1 cellular context compared by ENCODE assay signal in the genomic region with DNA sequence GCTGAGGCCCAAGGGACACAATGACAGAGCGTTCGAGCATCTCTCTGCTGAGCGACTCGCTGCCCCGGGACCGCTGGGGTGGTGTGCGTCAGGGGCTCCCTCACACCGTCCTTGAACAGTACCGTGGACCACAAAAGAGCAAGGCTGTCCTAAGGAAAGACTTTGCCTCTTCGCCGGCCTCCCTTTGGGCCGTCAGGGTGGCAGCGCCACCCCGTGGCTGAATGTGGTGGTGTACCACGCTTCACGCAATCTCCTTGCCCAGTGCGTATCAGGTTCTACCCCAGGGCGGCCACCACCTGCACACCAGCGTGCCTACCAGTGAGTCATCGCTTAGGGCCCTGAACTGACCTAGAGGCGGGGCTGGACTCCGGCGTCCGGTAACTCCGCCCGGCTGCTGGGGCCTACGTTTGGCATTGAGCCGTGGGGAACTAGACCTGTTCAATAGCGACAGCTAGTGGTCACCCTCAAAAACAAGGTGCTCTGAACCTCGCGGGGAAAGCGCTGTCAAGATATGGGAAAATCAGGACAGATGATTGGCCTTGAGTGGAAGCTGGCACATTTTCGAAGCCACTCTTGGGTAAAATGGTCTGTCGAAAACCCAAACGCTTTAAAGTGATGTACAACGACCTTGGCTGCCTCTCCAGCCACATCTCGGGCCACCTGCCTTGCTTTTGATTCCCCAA.
A peak's percentile ranks its signal among the peaks of the same experiment; 100 is the strongest.
TF ChIP-seq lines count a peak whose summit lies in the region.

No MANE protein-coding gene starts in this region.

TF ChIP-seq in HepG2, 621 proteins besides CTCF, POLR2A, EP300 and RAD21 (continued from another document and continues in another):
- TF ChIP-seq, protein P1, sequence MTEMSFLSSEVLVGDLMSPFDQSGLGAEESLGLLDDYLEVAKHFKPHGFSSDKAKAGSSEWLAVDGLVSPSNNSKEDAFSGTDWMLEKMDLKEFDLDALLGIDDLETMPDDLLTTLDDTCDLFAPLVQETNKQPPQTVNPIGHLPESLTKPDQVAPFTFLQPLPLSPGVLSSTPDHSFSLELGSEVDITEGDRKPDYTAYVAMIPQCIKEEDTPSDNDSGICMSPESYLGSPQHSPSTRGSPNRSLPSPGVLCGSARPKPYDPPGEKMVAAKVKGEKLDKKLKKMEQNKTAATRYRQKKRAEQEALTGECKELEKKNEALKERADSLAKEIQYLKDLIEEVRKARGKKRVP (CRISPR knock-in tag; IDR thresholded peaks at IDR 0.05), result 0 out of 4 replicates have a peak, but pooled peaks of 1 of the 2 experiments have one; percentile 69
- TF ChIP-seq ELF4 (CRISPR knock-in tag; IDR thresholded peaks at IDR 0.05; ENCODE audit: borderline replicate concordance) (no peak), ZNF788 (CRISPR knock-in tag; IDR thresholded peaks at IDR 0.05; ENCODE audit: borderline replicate concordance) (no peak), NCOR1 (IDR thresholded peaks at IDR 0.05; ENCODE audit: borderline replicate concordance, low read length) (no peak), POLR2G (IDR thresholded peaks at IDR 0.05; ENCODE audit: low read depth, low read length) (no peak), SCMH1 (CRISPR knock-in tag; IDR thresholded peaks at IDR 0.05; ENCODE audit: borderline replicate concordance) (no peak), ZNF768 (CRISPR knock-in tag; IDR thresholded peaks at IDR 0.05) (peak; percentile 31; the same call in 1 of the 2 replicates), ARID3A (IDR thresholded peaks at IDR 0.05; ENCODE audit: low read depth, low read length) (no peak), ZNF441 (CRISPR knock-in tag; IDR thresholded peaks at IDR 0.05; ENCODE audit: borderline replicate concordance) (peak; percentile 39; the same call in 1 of the 2 replicates), ZNF616 (CRISPR knock-in tag; IDR thresholded peaks at IDR 0.05; ENCODE audit: low read depth) (no peak), GATAD1 (CRISPR knock-in tag; IDR thresholded peaks at IDR 0.05) (peak; percentile 52; the same call in 1 of the 2 replicates), ZFP36L2 (CRISPR knock-in tag; IDR thresholded peaks at IDR 0.05) (no peak), AFF4 (CRISPR knock-in tag; IDR thresholded peaks at IDR 0.05) (no peak), MTF2 (CRISPR knock-in tag; IDR thresholded peaks at IDR 0.05; ENCODE audit: borderline replicate concordance) (0 out of 2 replicates have a peak, but pooled peaks have one; percentile 59), E2F5 (CRISPR knock-in tag; conservative IDR thresholded peaks at IDR 0.05) (no peak), TBX3 (IDR thresholded peaks at IDR 0.05; ENCODE audit: borderline replicate concordance) (no peak), SNAI1 (CRISPR knock-in tag; IDR thresholded peaks at IDR 0.05; ENCODE audit: borderline replicate concordance) (no peak), ZNF691 (CRISPR knock-in tag; IDR thresholded peaks at IDR 0.05; ENCODE audit: borderline replicate concordance, low read depth) (peak; percentile 82; the same call in 1 of the 2 replicates), ZNF614 (CRISPR knock-in tag; IDR thresholded peaks at IDR 0.05; ENCODE audit: borderline replicate concordance) (no peak), ZNF589 (CRISPR knock-in tag; conservative IDR thresholded peaks at IDR 0.05) (no peak), SP140L (CRISPR knock-in tag; IDR thresholded peaks at IDR 0.05; ENCODE audit: borderline replicate concordance) (no peak), ZNF792 (CRISPR knock-in tag; IDR thresholded peaks at IDR 0.05) (peak; percentile 61; the same call in 1 of the 2 replicates), ZNF800 (CRISPR knock-in tag; IDR thresholded peaks at IDR 0.05) (no peak), HMGXB4 (CRISPR knock-in tag; IDR thresholded peaks at IDR 0.05; ENCODE audit: borderline replicate concordance in 1 of 2, low read depth in 1 of 2) (peak; percentile 79 to 93), ZNF337 (CRISPR knock-in tag; IDR thresholded peaks at IDR 0.05; ENCODE audit: borderline replicate concordance, low read depth) (no peak), ZNF382 (CRISPR knock-in tag; IDR thresholded peaks at IDR 0.05; ENCODE audit: borderline replicate concordance) (no peak), ZNF296 (CRISPR knock-in tag; conservative IDR thresholded peaks at IDR 0.05) (no peak), AKAP8 (CRISPR knock-in tag; IDR thresholded peaks at IDR 0.05) (no peak), FOSL1 (CRISPR knock-in tag; IDR thresholded peaks at IDR 0.05; ENCODE audit: borderline replicate concordance) (peak; percentile 87), THRA (CRISPR knock-in tag; IDR thresholded peaks at IDR 0.05; ENCODE audit: borderline replicate concordance) (peak; percentile 71; the same call in 1 of the 2 replicates)
- TF ChIP-seq, protein P2, sequence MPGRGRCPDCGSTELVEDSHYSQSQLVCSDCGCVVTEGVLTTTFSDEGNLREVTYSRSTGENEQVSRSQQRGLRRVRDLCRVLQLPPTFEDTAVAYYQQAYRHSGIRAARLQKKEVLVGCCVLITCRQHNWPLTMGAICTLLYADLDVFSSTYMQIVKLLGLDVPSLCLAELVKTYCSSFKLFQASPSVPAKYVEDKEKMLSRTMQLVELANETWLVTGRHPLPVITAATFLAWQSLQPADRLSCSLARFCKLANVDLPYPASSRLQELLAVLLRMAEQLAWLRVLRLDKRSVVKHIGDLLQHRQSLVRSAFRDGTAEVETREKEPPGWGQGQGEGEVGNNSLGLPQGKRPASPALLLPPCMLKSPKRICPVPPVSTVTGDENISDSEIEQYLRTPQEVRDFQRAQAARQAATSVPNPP (CRISPR knock-in tag; IDR thresholded peaks at IDR 0.05), result no peak
- TF ChIP-seq, protein P3, sequence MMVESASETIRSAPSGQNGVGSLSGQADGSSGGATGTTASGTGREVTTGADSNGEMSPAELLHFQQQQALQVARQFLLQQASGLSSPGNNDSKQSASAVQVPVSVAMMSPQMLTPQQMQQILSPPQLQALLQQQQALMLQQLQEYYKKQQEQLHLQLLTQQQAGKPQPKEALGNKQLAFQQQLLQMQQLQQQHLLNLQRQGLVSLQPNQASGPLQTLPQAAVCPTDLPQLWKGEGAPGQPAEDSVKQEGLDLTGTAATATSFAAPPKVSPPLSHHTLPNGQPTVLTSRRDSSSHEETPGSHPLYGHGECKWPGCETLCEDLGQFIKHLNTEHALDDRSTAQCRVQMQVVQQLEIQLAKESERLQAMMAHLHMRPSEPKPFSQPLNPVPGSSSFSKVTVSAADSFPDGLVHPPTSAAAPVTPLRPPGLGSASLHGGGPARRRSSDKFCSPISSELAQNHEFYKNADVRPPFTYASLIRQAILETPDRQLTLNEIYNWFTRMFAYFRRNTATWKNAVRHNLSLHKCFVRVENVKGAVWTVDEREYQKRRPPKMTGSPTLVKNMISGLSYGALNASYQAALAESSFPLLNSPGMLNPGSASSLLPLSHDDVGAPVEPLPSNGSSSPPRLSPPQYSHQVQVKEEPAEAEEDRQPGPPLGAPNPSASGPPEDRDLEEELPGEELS (CRISPR knock-in tag; IDR thresholded peaks at IDR 0.05), result peak; percentile 52; the same call in 1 of the 2 replicates
- TF ChIP-seq, protein P4, sequence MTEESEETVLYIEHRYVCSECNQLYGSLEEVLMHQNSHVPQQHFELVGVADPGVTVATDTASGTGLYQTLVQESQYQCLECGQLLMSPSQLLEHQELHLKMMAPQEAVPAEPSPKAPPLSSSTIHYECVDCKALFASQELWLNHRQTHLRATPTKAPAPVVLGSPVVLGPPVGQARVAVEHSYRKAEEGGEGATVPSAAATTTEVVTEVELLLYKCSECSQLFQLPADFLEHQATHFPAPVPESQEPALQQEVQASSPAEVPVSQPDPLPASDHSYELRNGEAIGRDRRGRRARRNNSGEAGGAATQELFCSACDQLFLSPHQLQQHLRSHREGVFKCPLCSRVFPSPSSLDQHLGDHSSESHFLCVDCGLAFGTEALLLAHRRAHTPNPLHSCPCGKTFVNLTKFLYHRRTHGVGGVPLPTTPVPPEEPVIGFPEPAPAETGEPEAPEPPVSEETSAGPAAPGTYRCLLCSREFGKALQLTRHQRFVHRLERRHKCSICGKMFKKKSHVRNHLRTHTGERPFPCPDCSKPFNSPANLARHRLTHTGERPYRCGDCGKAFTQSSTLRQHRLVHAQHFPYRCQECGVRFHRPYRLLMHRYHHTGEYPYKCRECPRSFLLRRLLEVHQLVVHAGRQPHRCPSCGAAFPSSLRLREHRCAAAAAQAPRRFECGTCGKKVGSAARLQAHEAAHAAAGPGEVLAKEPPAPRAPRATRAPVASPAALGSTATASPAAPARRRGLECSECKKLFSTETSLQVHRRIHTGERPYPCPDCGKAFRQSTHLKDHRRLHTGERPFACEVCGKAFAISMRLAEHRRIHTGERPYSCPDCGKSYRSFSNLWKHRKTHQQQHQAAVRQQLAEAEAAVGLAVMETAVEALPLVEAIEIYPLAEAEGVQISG (CRISPR knock-in tag; IDR thresholded peaks at IDR 0.05), result peak; percentile 59; the same call in 1 of the 2 replicates
